Comparison of ENCODE assay signal across 1 cellular context in genomic region chr5:140633081-140633471, GRCh38.
TF ChIP-seq lines count a peak whose summit lies in the region.

TSS of gene CD14 (minus strand) at chr5:140633175. CDS start at chr5:140633071, 104 bp downstream.

TF ChIP-seq in HepG2, 621 proteins besides CTCF, POLR2A, EP300 and RAD21 (continued from another document and continues in another):
- TF ChIP-seq THRA (CRISPR knock-in tag; IDR thresholded peaks at IDR 0.05; ENCODE audit: borderline replicate concordance) (peak; percentile 42; the same call in 1 of the 2 replicates), ZNF674 (CRISPR knock-in tag; IDR thresholded peaks at IDR 0.05; ENCODE audit: low read depth) (no peak), ZNF747 (CRISPR knock-in tag; IDR thresholded peaks at IDR 0.05; ENCODE audit: borderline replicate concordance) (0 out of 2 replicates have a peak, but pooled peaks have one; percentile 61), KDM1A (CRISPR knock-in tag; IDR thresholded peaks at IDR 0.05) (no peak), MEIS2 (CRISPR knock-in tag; IDR thresholded peaks at IDR 0.05) (peak; percentile 70), ASH2L (IDR thresholded peaks at IDR 0.05; ENCODE audit: insufficient read length, low read depth, low read length) (peak; percentile 21), ZNF362 (CRISPR knock-in tag; IDR thresholded peaks at IDR 0.05; ENCODE audit: borderline replicate concordance) (no peak), ZEB1 (IDR thresholded peaks at IDR 0.05; ENCODE audit: insufficient replicate concordance, low read depth) (no peak), FOXK1 (CRISPR knock-in tag; IDR thresholded peaks at IDR 0.05; ENCODE audit: borderline replicate concordance, low read depth) (peak; percentile 34; the same call in 1 of the 2 replicates), HIC2 (CRISPR knock-in tag; IDR thresholded peaks at IDR 0.05; ENCODE audit: low read depth) (peak; percentile 46; the same call in 1 of the 2 replicates), ZNF414 (CRISPR knock-in tag; IDR thresholded peaks at IDR 0.05) (no peak), FOXJ3 (CRISPR knock-in tag; IDR thresholded peaks at IDR 0.05; ENCODE audit: borderline replicate concordance) (no peak), SKIL (CRISPR knock-in tag; IDR thresholded peaks at IDR 0.05; ENCODE audit: borderline replicate concordance) (peak; percentile 50; the same call in 1 of the 2 replicates), TOE1 (CRISPR knock-in tag; IDR thresholded peaks at IDR 0.05) (no peak), DNMT3B (CRISPR knock-in tag; conservative IDR thresholded peaks at IDR 0.05) (no peak), ZFP1 (CRISPR knock-in tag; IDR thresholded peaks at IDR 0.05) (no peak), ZNF788 (CRISPR knock-in tag; IDR thresholded peaks at IDR 0.05; ENCODE audit: borderline replicate concordance) (peak; percentile 61; the same call in 1 of the 2 replicates), ONECUT2 (CRISPR knock-in tag; IDR thresholded peaks at IDR 0.05) (no peak), MEIS1 (CRISPR knock-in tag; IDR thresholded peaks at IDR 0.05; ENCODE audit: borderline replicate concordance) (peak; percentile 49; the same call in 1 of the 2 replicates), ADNP (CRISPR knock-in tag; IDR thresholded peaks at IDR 0.05) (no peak), HES4 (CRISPR knock-in tag; IDR thresholded peaks at IDR 0.05; ENCODE audit: borderline replicate concordance) (no peak), ZFY (CRISPR knock-in tag; IDR thresholded peaks at IDR 0.05) (0 out of 2 replicates have a peak, but pooled peaks have one; percentile 16), ELF3 (CRISPR knock-in tag; IDR thresholded peaks at IDR 0.05) (peak; percentile 71), NR2F6 (IDR thresholded peaks at IDR 0.05) (peak; percentile 37; the same call in 1 of the 2 replicates), NR2F6 (CRISPR knock-in tag; IDR thresholded peaks at IDR 0.05) (no peak), KLF16 (CRISPR knock-in tag; IDR thresholded peaks at IDR 0.05) (peak in 1 of 2 experiments; percentile 33; a peak in 1 of 4 replicates), ZNF317 (CRISPR knock-in tag; IDR thresholded peaks at IDR 0.05) (no peak), ISL2 (CRISPR knock-in tag; IDR thresholded peaks at IDR 0.05) (0 out of 2 replicates have a peak, but pooled peaks have one; percentile 24), SKI (IDR thresholded peaks at IDR 0.05; ENCODE audit: partially characterized antibody) (peak; percentile 39), TFDP2 (CRISPR knock-in tag; IDR thresholded peaks at IDR 0.05) (no peak), ZNF720 (CRISPR knock-in tag; IDR thresholded peaks at IDR 0.05) (no peak), MED1 (CRISPR knock-in tag; IDR thresholded peaks at IDR 0.05) (0 out of 2 replicates have a peak, but pooled peaks have one; percentile 38), ZNF335 (CRISPR knock-in tag; IDR thresholded peaks at IDR 0.05) (peak; percentile 38; the same call in 1 of the 2 replicates), ETV5 (CRISPR knock-in tag; IDR thresholded peaks at IDR 0.05; ENCODE audit: borderline replicate concordance) (peak; percentile 62; the same call in 1 of the 2 replicates), BCL6 (CRISPR knock-in tag; IDR thresholded peaks at IDR 0.05) (peak; percentile 82; the same call in 1 of the 2 replicates), DPF2 (CRISPR knock-in tag; IDR thresholded peaks at IDR 0.05; ENCODE audit: borderline replicate concordance, low read depth) (no peak), PAXIP1 (CRISPR knock-in tag; conservative IDR thresholded peaks at IDR 0.05) (peak; percentile 64), HNF4A (CRISPR knock-in tag; IDR thresholded peaks at IDR 0.05) (peak; percentile 51), MAZ (IDR thresholded peaks at IDR 0.05; ENCODE audit: borderline replicate concordance, low read depth, low read length) (no peak), MAZ (CRISPR knock-in tag; IDR thresholded peaks at IDR 0.05; ENCODE audit: low read depth) (0 out of 2 replicates have a peak, but pooled peaks have one; percentile 38), TIGD3 (CRISPR knock-in tag; IDR thresholded peaks at IDR 0.05; ENCODE audit: borderline replicate concordance) (no peak), NRL (CRISPR knock-in tag; IDR thresholded peaks at IDR 0.05; ENCODE audit: borderline replicate concordance) (no peak), ZMYM4 (CRISPR knock-in tag; IDR thresholded peaks at IDR 0.05) (0 out of 2 replicates have a peak, but pooled peaks have one; percentile 15), HNF1B (CRISPR knock-in tag; IDR thresholded peaks at IDR 0.05) (peak; percentile 75), ZNF605 (CRISPR knock-in tag; IDR thresholded peaks at IDR 0.05) (0 out of 2 replicates have a peak, but pooled peaks have one; percentile 26), ZNF446 (CRISPR knock-in tag; IDR thresholded peaks at IDR 0.05) (no peak), ZBTB38 (CRISPR knock-in tag; IDR thresholded peaks at IDR 0.05) (no peak), RFX5 (IDR thresholded peaks at IDR 0.05; ENCODE audit: low read depth, low read length) (no peak), ZNF777 (CRISPR knock-in tag; IDR thresholded peaks at IDR 0.05) (no peak), HOXA7 (CRISPR knock-in tag; IDR thresholded peaks at IDR 0.05) (no peak), ZNF160 (CRISPR knock-in tag; IDR thresholded peaks at IDR 0.05) (no peak), SALL1 (CRISPR knock-in tag; IDR thresholded peaks at IDR 0.05) (peak; percentile 67), PTBP1 (IDR thresholded peaks at IDR 0.05; ENCODE audit: low read depth, low read length, poor library complexity, severe bottlenecking) (no peak), MEF2D (CRISPR knock-in tag; IDR thresholded peaks at IDR 0.05) (no peak), NCOA2 (CRISPR knock-in tag; IDR thresholded peaks at IDR 0.05) (peak; percentile 32; the same call in 1 of the 2 replicates)
